19 cellular contexts compared by ENCODE assay signal in genomic region chr4:154033921-154034320, GRCh38.
DNase-seq lines count a peak whose midpoint lies in the region; ATAC-seq and TF ChIP-seq lines count a peak whose summit lies in the region.
"Had no signal": no experiment of that assay in that cellular context is flagged by ENCODE, and none has a peak within 500 bp of the region (broad histone marks: within the 10 kb centered on the region; RNA-seq: fewer than 3 reads in every experiment).

No MANE protein-coding gene starts in this region.

- ATAC-seq in naive thymus-derived CD8-positive, alpha-beta T cell = no peak
- ATAC-seq: CD8-positive, alpha-beta T cell; GM12878 had no signal

- DNase-seq in MV-4-11 (lab: John Stamatoyannopoulos, UW) (peak; percentile 41), NOMO-1 treated with DMSO at 0.1 percent for 48 hours (lab: John Stamatoyannopoulos, UW; ENCODE audit: unreplicated experiment) (peak; percentile 65), osteocyte (ENCODE audit: extremely low spot score, unreplicated experiment) (no peak), suprapubic skin (ENCODE audit: low spot score in 2 of 2) (no peak)
- DNase-seq in activated naive CD4-positive, alpha-beta T cell treated with anti-CD3 and anti-CD28 coated beads for 36 hours = no peak
- no peak for DNase-seq in naive thymus-derived CD8-positive, alpha-beta T cell
- DNase-seq: CD8-positive, alpha-beta T cell; COR-L47; DMS 273 treated with DMSO at 0.1 percent for 48 hours; DMS53; DND-41; EL; GOT3; H9; IMR-90 had no signal

- H3K4me3 ChIP-seq in OCI-LY3 (ENCODE audit: low read length) (no peak overlapping the region), suprapubic skin (no peak overlapping the region)
- H3K4me3 ChIP-seq: BLaER1 treated with 17β-estradiol and CSF1 and Interleukin-3, amounts not matched to agents 10 nM and 100 nM; GM12878 had no signal

- TF ChIP-seq EP300 in suprapubic skin (IDR thresholded peaks at IDR 0.05) = no peak

- no peak overlapping the region for H3K4me2 ChIP-seq in OCI-LY3 (ENCODE audit: low read length)
- H3K4me2 ChIP-seq: BLaER1 treated with 17β-estradiol and CSF1 and Interleukin-3, amounts not matched to agents 10 nM and 100 nM had no signal

- H3K27ac ChIP-seq in OCI-LY3 (ENCODE audit: low read length) (no peak overlapping the region), suprapubic skin (no peak overlapping the region)
- H3K27ac ChIP-seq: BLaER1 treated with 17β-estradiol and CSF1 and Interleukin-3, amounts not matched to agents 10 nM and 100 nM had no signal

- intact Hi-C loops in activated naive CD4-positive, alpha-beta T cell treated with anti-CD3 and anti-CD28 coated beads for 36 hours (cut with micrococcal nuclease) = no loop called here

- no peak for TF ChIP-seq CTCF in OCI-LY3 (IDR thresholded peaks at IDR 0.05; ENCODE audit: low read depth, low read length)
- TF ChIP-seq CTCF in osteocyte (IDR thresholded peaks at IDR 0.05) = no peak
- no peak for TF ChIP-seq CTCF in suprapubic skin (IDR thresholded peaks at IDR 0.05)

- H3K4me1 Mint-ChIP-seq in osteocyte (ENCODE audit: unreplicated experiment) = peaks cover 39% of the 10 kb centered on the region
- H3K4me1 Mint-ChIP-seq in activated naive CD4-positive, alpha-beta T cell treated with anti-CD3 and anti-CD28 coated beads for 36 hours (ENCODE audit: low read depth) = no peaks in the 10 kb centered on the region
- H3K4me1 Mint-ChIP-seq in naive thymus-derived CD8-positive, alpha-beta T cell = no peaks in the 10 kb centered on the region
- H3K4me1 Mint-ChIP-seq: B cell had no signal

- 73% methylated on average over 3 of the region's 3 CpGs for WGBS in suprapubic skin

- peak overlapping the region; percentile 14 for H3K27ac Mint-ChIP-seq in osteocyte (ENCODE audit: unreplicated experiment)
- no peak overlapping the region for H3K27ac Mint-ChIP-seq in activated naive CD4-positive, alpha-beta T cell treated with anti-CD3 and anti-CD28 coated beads for 36 hours
- H3K27ac Mint-ChIP-seq in naive thymus-derived CD8-positive, alpha-beta T cell = no peak overlapping the region
- H3K27ac Mint-ChIP-seq: B cell; CD8-positive, alpha-beta T cell; H9 had no signal

- CTCF ChIA-PET in activated naive CD4-positive, alpha-beta T cell treated with anti-CD3 and anti-CD28 coated beads for 36 hours (lab: Charles Lee) = no interaction called here

- TF ChIP-seq POLR2A in suprapubic skin (IDR thresholded peaks at IDR 0.05) = no peak

- no peaks in the 10 kb centered on the region for H3K79me2 ChIP-seq in OCI-LY3 (ENCODE audit: low read length)

- POLR2A ChIA-PET in naive thymus-derived CD8-positive, alpha-beta T cell (lab: Charles Lee) = no interaction called here

- H4K20me1 ChIP-seq in OCI-LY3 (ENCODE audit: insufficient read depth, low read length) = no peaks in the 10 kb centered on the region
- H4K20me1 ChIP-seq: BLaER1 treated with 17β-estradiol and CSF1 and Interleukin-3, amounts not matched to agents 10 nM and 100 nM had no signal

- H3K9me3 ChIP-seq in OCI-LY3 (ENCODE audit: insufficient read depth, low read length) (no peaks in the 10 kb centered on the region), suprapubic skin (peaks cover 4% of the 10 kb centered on the region)

- H3K36me3 ChIP-seq in OCI-LY3 (replicated peaks; ENCODE audit: low read depth, low read length) (no peaks in the 10 kb centered on the region), suprapubic skin (no peaks in the 10 kb centered on the region)
- H3K36me3 ChIP-seq: BLaER1 treated with 17β-estradiol and CSF1 and Interleukin-3, amounts not matched to agents 10 nM and 100 nM had no signal

- no peak overlapping the region for H3K4me3 Mint-ChIP-seq in osteocyte (ENCODE audit: unreplicated experiment)
- H3K4me3 Mint-ChIP-seq in activated naive CD4-positive, alpha-beta T cell treated with anti-CD3 and anti-CD28 coated beads for 36 hours = no peak overlapping the region
- no peak overlapping the region for H3K4me3 Mint-ChIP-seq in naive thymus-derived CD8-positive, alpha-beta T cell
- H3K4me3 Mint-ChIP-seq: B cell; CD8-positive, alpha-beta T cell; H9 had no signal

- peaks cover 6% of the 10 kb centered on the region; the same call in 1 of the 2 replicates for H3K4me1 ChIP-seq in OCI-LY3 (ENCODE audit: low read length)
- peaks cover 3% of the 10 kb centered on the region for H3K4me1 ChIP-seq in suprapubic skin

- H3K27me3 ChIP-seq in OCI-LY3 (ENCODE audit: low read depth, low read length) = peaks cover 8% of the 10 kb centered on the region; the same call in 1 of the 2 replicates
- no peaks in the 10 kb centered on the region for H3K27me3 ChIP-seq in suprapubic skin
- H3K27me3 ChIP-seq: BLaER1 treated with 17β-estradiol and CSF1 and Interleukin-3, amounts not matched to agents 10 nM and 100 nM had no signal

- H3K27me3 Mint-ChIP-seq in osteocyte (ENCODE audit: unreplicated experiment) = peaks cover 5% of the 10 kb centered on the region
- H3K27me3 Mint-ChIP-seq in activated naive CD4-positive, alpha-beta T cell treated with anti-CD3 and anti-CD28 coated beads for 36 hours (ENCODE audit: low read depth) = peaks cover 16% of the 10 kb centered on the region
- peaks cover 9 to 37% (median 21%) of the 10 kb centered on the region in 5 donors for H3K27me3 Mint-ChIP-seq in naive thymus-derived CD8-positive, alpha-beta T cell

- H3K9me3 Mint-ChIP-seq in osteocyte (ENCODE audit: unreplicated experiment) = peaks cover 5% of the 10 kb centered on the region
- peaks cover 6% of the 10 kb centered on the region for H3K9me3 Mint-ChIP-seq in activated naive CD4-positive, alpha-beta T cell treated with anti-CD3 and anti-CD28 coated beads for 36 hours
- H3K9me3 Mint-ChIP-seq in naive thymus-derived CD8-positive, alpha-beta T cell = peaks cover 0 to 14% (median 5%) of the 10 kb centered on the region in 9 donors

- peak overlapping the region; percentile 29; the same call in 1 of the 2 replicates for H2AFZ ChIP-seq in OCI-LY3 (ENCODE audit: low read depth, low read length)

- H3K9ac ChIP-seq in OCI-LY3 (ENCODE audit: low read length) = no peak overlapping the region
- H3K9ac ChIP-seq: BLaER1 treated with 17β-estradiol and CSF1 and Interleukin-3, amounts not matched to agents 10 nM and 100 nM had no signal

- H3K36me3 Mint-ChIP-seq in osteocyte (ENCODE audit: unreplicated experiment) = peaks cover 3% of the 10 kb centered on the region
- H3K36me3 Mint-ChIP-seq in activated naive CD4-positive, alpha-beta T cell treated with anti-CD3 and anti-CD28 coated beads for 36 hours (ENCODE audit: low read depth) = no peaks in the 10 kb centered on the region
- no peaks in the 10 kb centered on the region for H3K36me3 Mint-ChIP-seq in naive thymus-derived CD8-positive, alpha-beta T cell
- H3K36me3 Mint-ChIP-seq: CD8-positive, alpha-beta T cell had no signal

Comparison
In these comparisons a context has a peak if more than half of its experiments do, and no peak if none do; other contexts are left out.
1. DNase-seq: peak in MV-4-11 (single experiment) and NOMO-1 treated with DMSO at 0.1 percent for 48 hours (single experiment); none in osteocyte (single experiment), suprapubic skin (0 of 2), activated naive CD4-positive, alpha-beta T cell treated with anti-CD3 and anti-CD28 coated beads for 36 hours (single experiment) and naive thymus-derived CD8-positive, alpha-beta T cell (0 of 10).